Comparison of ENCODE assay signal across 19 cellular contexts in genomic region chr2:63735931-63736820, GRCh38.
DNase-seq lines count a peak whose midpoint lies in the region; ATAC-seq, FAIRE-seq and TF ChIP-seq lines count a peak whose summit lies in the region.
"Had no signal": no experiment of that assay in that cellular context is flagged by ENCODE, and none has a peak within 500 bp of the region (broad histone marks: within the 10 kb centered on the region; RNA-seq: fewer than 3 reads in every experiment).

No MANE protein-coding gene starts in this region.

- H3K4me2 ChIP-seq in endothelial cell of umbilical vein (ENCODE audit: insufficient read depth, low read length), result peak overlapping the region; percentile 78
- H3K4me2 ChIP-seq: PC-9 had no signal

- peak; percentile 79 for FAIRE-seq in endothelial cell of umbilical vein (lab: Jason Lieb, UNC)

- H3K79me2 ChIP-seq in endothelial cell of umbilical vein (ENCODE audit: control insufficient read depth, insufficient read depth, low read length), result no peaks in the 10 kb centered on the region

- no peaks in the 10 kb centered on the region for H4K20me1 ChIP-seq in endothelial cell of umbilical vein (replicated peaks; ENCODE audit: control insufficient read depth, extremely low read depth, insufficient read depth, low read length)

- H3K27me3 ChIP-seq in endothelial cell of umbilical vein (ENCODE audit: control insufficient read depth in 2 of 2, insufficient read depth in 2 of 2, low read length in 2 of 2), result no peaks in the 10 kb centered on the region
- H3K27me3 ChIP-seq: gastrocnemius medialis, testis had no signal

- no peak for TF ChIP-seq CTCF in endothelial cell of umbilical vein (IDR thresholded peaks at IDR 0.05; ENCODE audit: extremely low read depth in 1 of 2, insufficient read depth in 1 of 2, low read depth in 1 of 2, low read length in 2 of 2)
- no peak for TF ChIP-seq CTCF in omental fat pad (IDR thresholded peaks at IDR 0.05)

- H2AFZ ChIP-seq in endothelial cell of umbilical vein (ENCODE audit: low read depth, low read length), result no peak overlapping the region
- H2AFZ ChIP-seq: PC-9 had no signal

- H3K4me1 ChIP-seq in endothelial cell of umbilical vein (ENCODE audit: control insufficient read depth, extremely low read depth, insufficient read depth, low read length), result peaks cover 36% of the 10 kb centered on the region

- dilution Hi-C loops in endothelial cell of umbilical vein (cut with MboI; ENCODE audit: extremely low pct_ligation_motif_present, low sequenced_read_pairs), result no loop called here

- POLR2A ChIA-PET in endothelial cell of umbilical vein (lab: Charles Lee), result no interaction called here

- H3K4me3 ChIP-seq in endothelial cell of umbilical vein (replicated peaks in 1 of 3; ENCODE audit: insufficient read depth in 1 of 3, low read depth in 1 of 3, low read length in 3 of 3), result no peak overlapping the region
- H3K4me3 ChIP-seq: gastrocnemius medialis, PC-9, testis had no signal

- no TSS peak for BruUV-seq in endothelial cell of umbilical vein (replicated peaks; lab: Mats Ljungman, UMichigan)

- H3K9me1 ChIP-seq in endothelial cell of umbilical vein (replicated peaks; ENCODE audit: control insufficient read depth, extremely low read depth, insufficient read depth, low read length), result no peaks in the 10 kb centered on the region

- peak; percentile 8 for DNase-seq in Daoy (ENCODE audit: low read depth)
- peak; percentile 69 for DNase-seq in NCI-H526 treated with DMSO at 0.1 percent for 48 hours (lab: John Stamatoyannopoulos, UW)
- peak; percentile 77 for DNase-seq in endothelial cell of umbilical vein (ENCODE audit: low read depth, low spot score)
- no peak for DNase-seq in omental fat pad (ENCODE audit: low spot score)
- no peak for DNase-seq in DMS 273 treated with DMSO at 0.1 percent for 48 hours (lab: John Stamatoyannopoulos, UW)
- DNase-seq in Kasumi-1 (lab: John Stamatoyannopoulos, UW), result no peak
- DNase-seq in DMS114 treated with DMSO at 0.1 percent for 48 hours (lab: John Stamatoyannopoulos, UW; ENCODE audit: unreplicated experiment), result no peak
- DNase-seq: activated CD4-positive, alpha-beta T cell treated with anti-CD3 and anti-CD28 coated beads, Interleukin-2, amount 10 ng/mL, durations not matched to agents 24 days and 14 days; CD8-positive, alpha-beta memory T cell; cerebellar nuclear complex; islet precursor cell; naive thymus-derived CD4-positive, alpha-beta T cell; NCI-H2171 treated with DMSO at 0.1 percent for 48 hours; PC-9; T-helper 2 cell; testis had no signal

- intact Hi-C loops in endothelial cell of umbilical vein (cut with micrococcal nuclease), result loop anchor here (2.0 to 5.0 kb wide), 2 partner anchors 37 to 56 kb away; no protein-coding TSS in a partner anchor

- no peaks in the 10 kb centered on the region for H3K36me3 ChIP-seq in endothelial cell of umbilical vein (ENCODE audit: control insufficient read depth in 2 of 2, extremely low read depth in 1 of 2, insufficient read depth in 2 of 2, low read length in 2 of 2)
- H3K36me3 ChIP-seq: gastrocnemius medialis had no signal

- H3K9ac ChIP-seq in endothelial cell of umbilical vein (replicated peaks; ENCODE audit: extremely low read depth, insufficient read depth, low read length), result no peak overlapping the region

- H3K9me3 ChIP-seq in endothelial cell of umbilical vein (replicated peaks; ENCODE audit: control insufficient read depth, insufficient read depth, low read length), result no peaks in the 10 kb centered on the region
- H3K9me3 ChIP-seq: gastrocnemius medialis, testis had no signal

- peak; percentile 65 for ATAC-seq in omental fat pad (ENCODE audit: low FRiP score)
- ATAC-seq in GM21447 (IDR thresholded peaks at IDR 0.05; ENCODE audit: unreplicated experiment), result no peak
- ATAC-seq: activated T-helper 17 cell treated with anti-CD3 and anti-CD28 coated beads, Interleukin-2, amount 50 U/mL, for 72 hours; naive thymus-derived CD4-positive, alpha-beta T cell had no signal

- CTCF ChIA-PET in endothelial cell of umbilical vein (lab: Charles Lee), result interaction anchor here (0.8 to 2.5 kb wide), 10 partner anchors 8 to 125 kb away, joined by 3 to 18 read pairs (median 4); partner anchors contain the start of gene UGP2

- peak overlapping the region; percentile 48 for H3K27ac ChIP-seq in endothelial cell of umbilical vein (ENCODE audit: insufficient read depth, low read depth, low read length)
- H3K27ac ChIP-seq: PC-9, testis had no signal

- no peak for TF ChIP-seq POLR2A in endothelial cell of umbilical vein (IDR thresholded peaks at IDR 0.05; ENCODE audit: low read depth, low read length)

TF ChIP-seq in endothelial cell of umbilical vein, 7 proteins besides CTCF, POLR2A, EP300 and RAD21:
- TF ChIP-seq GATA2 (IDR thresholded peaks at IDR 0.05; ENCODE audit: insufficient read depth, insufficient read length, low read depth, low read length) (peak; percentile 35), POLR2AphosphoS5 (IDR thresholded peaks at IDR 0.05; ENCODE audit: insufficient read depth, low read depth, low read length) (peak; percentile 25), MAX (IDR thresholded peaks at IDR 0.05; ENCODE audit: insufficient read depth, insufficient read length) (no peak), JUN (IDR thresholded peaks at IDR 0.05; ENCODE audit: borderline replicate concordance, insufficient read depth, insufficient read length, low read depth) (peak; percentile 37), FOS (IDR thresholded peaks at IDR 0.05; ENCODE audit: borderline replicate concordance, insufficient read depth, low read length) (peak; percentile 9), MYC (IDR thresholded peaks at IDR 0.05; ENCODE audit: low read depth, low read length) (no peak), EZH2 (IDR thresholded peaks at IDR 0.05; ENCODE audit: borderline replicate concordance, low read depth, low read length, severe bottlenecking) (no peak)

Comparison
In these comparisons a context has a peak if more than half of its experiments do, and no peak if none do; other contexts are left out.
1. DNase-seq: peak in Daoy (single experiment), NCI-H526 treated with DMSO at 0.1 percent for 48 hours (single experiment) and endothelial cell of umbilical vein (single experiment); none in omental fat pad (single experiment), DMS 273 treated with DMSO at 0.1 percent for 48 hours (single experiment), Kasumi-1 (0 of 2) and DMS114 treated with DMSO at 0.1 percent for 48 hours (single experiment).